ENCODE assay signal across 18 cellular contexts in the genomic region with DNA sequence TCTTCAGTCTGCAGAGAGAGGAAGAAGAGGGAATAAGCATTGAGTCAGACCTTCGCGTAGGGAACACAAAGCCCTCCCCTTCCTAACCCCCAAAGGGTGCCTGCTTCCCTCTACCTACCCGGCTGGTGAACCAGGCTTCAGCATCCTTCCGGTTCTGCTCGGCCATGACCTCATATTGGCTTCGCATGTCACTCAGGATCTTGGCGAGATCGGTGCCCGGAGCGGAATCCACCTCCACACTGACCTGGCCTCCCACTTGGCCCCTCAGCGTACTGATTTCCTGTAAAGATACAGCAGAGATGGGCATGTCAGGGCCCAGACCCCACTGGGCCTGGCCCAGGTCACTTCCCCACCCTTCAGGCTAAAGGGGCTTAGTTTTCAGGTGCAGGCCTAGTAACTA. TPM values are rescaled to one million over a fixed set of nuclear protein-coding genes. Genes with fewer than 3 reads are reported as not detected.
DNase-seq lines count a peak whose midpoint lies in the region; ATAC-seq, FAIRE-seq and TF ChIP-seq lines count a peak whose summit lies in the region.
"Had no signal": no experiment of that assay in that cellular context is flagged by ENCODE, and none has a peak within 500 bp of the region (broad histone marks: within the 10 kb centered on the region; RNA-seq: fewer than 3 reads in every experiment).

No MANE protein-coding gene starts in this region.

- dilution Hi-C loops in mammary epithelial cell (cut with HindIII; ENCODE audit: low sequenced_read_pairs): no loop called here

- H3K4me3 Mint-ChIP-seq in WTC11 (no peak overlapping the region), type B pancreatic cell (peak overlapping the region; percentile 89), CD14-positive monocyte (no peak overlapping the region)

- TF ChIP-seq POLR2A in breast epithelium (IDR thresholded peaks at IDR 0.05) (no peak), H54 (IDR thresholded peaks at IDR 0.05; ENCODE audit: low read depth, low read length) (no peak)

- H4K20me1 ChIP-seq in mammary epithelial cell (ENCODE audit: insufficient read depth, low read length): no peaks in the 10 kb centered on the region

- peaks cover 3 to 15% of the 10 kb centered on the region in 2 donors for H3K27me3 ChIP-seq in breast epithelium
- H3K27me3 ChIP-seq in mammary epithelial cell (ENCODE audit: insufficient read depth, low read length): no peaks in the 10 kb centered on the region
- H3K27me3 ChIP-seq in kidney epithelial cell (ENCODE audit: control insufficient read depth, insufficient read depth, low read length): no peaks in the 10 kb centered on the region

- peaks cover 0 to 6% of the 10 kb centered on the region in 2 donors for H3K4me1 ChIP-seq in breast epithelium
- peaks cover 42% of the 10 kb centered on the region for H3K4me1 ChIP-seq in mammary epithelial cell (ENCODE audit: insufficient read depth, low read length)

- no peak overlapping the region for H2AFZ ChIP-seq in mammary epithelial cell (ENCODE audit: low read depth, low read length)

- no peaks in the 10 kb centered on the region for H3K79me2 ChIP-seq in mammary epithelial cell (ENCODE audit: insufficient read depth, low read length)

- H3K36me3 Mint-ChIP-seq in WTC11 (peaks cover 26% of the 10 kb centered on the region), type B pancreatic cell (peaks cover 21% of the 10 kb centered on the region), CD14-positive monocyte (peaks cover 2 to 3% of the 10 kb centered on the region in 2 donors)

- peak overlapping the region; percentile 77 to 89 for H3K27ac ChIP-seq in breast epithelium
- H3K27ac ChIP-seq in mammary epithelial cell (ENCODE audit: insufficient read depth, low read depth, low read length): no peak overlapping the region

- H3K27ac Mint-ChIP-seq in WTC11 (peak overlapping the region; percentile 57; the same call in 1 of the 2 replicates), type B pancreatic cell (peak overlapping the region; percentile 99), CD14-positive monocyte (no peak overlapping the region)

- no TSS peak for BruUV-seq in mammary epithelial cell (replicated peaks; lab: Mats Ljungman, UMichigan)

- no peak overlapping the region for H3K9ac ChIP-seq in mammary epithelial cell (ENCODE audit: insufficient read depth, low read length)

- H3K4me2 ChIP-seq in mammary epithelial cell (ENCODE audit: insufficient read depth, low read depth, low read length): no peak overlapping the region

- no peaks in the 10 kb centered on the region for H3K9me3 ChIP-seq in breast epithelium
- no peaks in the 10 kb centered on the region for H3K9me3 ChIP-seq in mammary epithelial cell (replicated peaks; ENCODE audit: insufficient read depth, low read length)

- in situ Hi-C loops in mammary epithelial cell (cut with MboI; ENCODE audit: low sequenced_read_pairs in 2 of 2): no loop called here

- H3K4me1 Mint-ChIP-seq in WTC11 (peaks cover 37% of the 10 kb centered on the region), type B pancreatic cell (ENCODE audit: unreplicated experiment) (peaks cover 29% of the 10 kb centered on the region), CD14-positive monocyte (peaks cover 19% of the 10 kb centered on the region)

- H3K36me3 ChIP-seq in breast epithelium (no peaks in the 10 kb centered on the region), mammary epithelial cell (ENCODE audit: insufficient read depth, low read length) (no peaks in the 10 kb centered on the region), kidney epithelial cell (ENCODE audit: control insufficient read depth, insufficient read depth, low read length) (peaks cover 7% of the 10 kb centered on the region)

- FAIRE-seq in H54 (lab: Jason Lieb, UNC): no peak
- FAIRE-seq: A204.1, G401.6, GM12891 had no signal

- H3K4me3 ChIP-seq in breast epithelium (peak overlapping the region in 2 of 3 donors; percentile 57 to 69), mammary epithelial cell (replicated peaks in 1 of 3; ENCODE audit: insufficient read depth in 1 of 3, low read depth in 2 of 3, low read length in 3 of 3) (no peak overlapping the region), kidney epithelial cell (ENCODE audit: low read depth, low read length) (peak overlapping the region; percentile 29)

- H3K27me3 Mint-ChIP-seq in WTC11 (ENCODE audit: low read depth): peaks cover 3% of the 10 kb centered on the region; the same call in 1 of the 2 replicates
- H3K27me3 Mint-ChIP-seq in type B pancreatic cell: peaks cover 37% of the 10 kb centered on the region
- peaks cover 41 to 54% (median 46%) of the 10 kb centered on the region in 3 donors for H3K27me3 Mint-ChIP-seq in CD14-positive monocyte (ENCODE audit: low read depth in 3 of 3)

- DNase-seq in breast epithelium (ENCODE audit: low spot score in 2 of 2) (no peak), mammary epithelial cell (no peak), WTC11 (ENCODE audit: low spot score) (no peak), kidney epithelial cell (ENCODE audit: low read depth) (no peak), type B pancreatic cell (ENCODE audit: extremely low spot score, unreplicated experiment) (no peak), CD14-positive monocyte (ENCODE audit: low spot score) (no peak), H54 (ENCODE audit: insufficient read length, low spot score) (no peak)
- DNase-seq: C1 segment of cervical spinal cord, NCI-H1048, NCI-H187, NCI-H446 treated with DMSO at 0.1 percent for 48 hours, NCI-H748 treated with DMSO at 0.1 percent for 48 hours, SIG-M5 had no signal

- WGBS in mammary epithelial cell (ENCODE audit: low coverage, missing lambda C conversion rate): 71% methylated on average over 5 of the region's 11 CpGs

- H3K9me3 Mint-ChIP-seq in WTC11 (no peaks in the 10 kb centered on the region), type B pancreatic cell (no peaks in the 10 kb centered on the region), CD14-positive monocyte (peaks cover 0 to 14% (median 5%) of the 10 kb centered on the region in 7 donors)

- no peak for ATAC-seq in WTC11
- no peak for ATAC-seq in HG03108 (IDR thresholded peaks at IDR 0.05; ENCODE audit: unreplicated experiment)

- CTCF ChIA-PET in mammary epithelial cell (lab: Charles Lee; ENCODE audit: low non-redundant PET) (no interaction called here), WTC11 (lab: Charles Lee) (interaction anchor here (7.5 kb wide), 1 partner anchor 25 kb away, joined by 125 read pairs; no protein-coding TSS in a partner anchor)

- intact Hi-C loops in breast epithelium (cut with DNase I; ENCODE audit: low total_unique reads) (no loop called here), mammary epithelial cell (cut with micrococcal nuclease) (no loop called here), CD14-positive monocyte (cut with micrococcal nuclease) (no loop called here)

- POLR2A ChIA-PET in WTC11 (lab: Charles Lee): no interaction called here

- TF ChIP-seq CTCF in breast epithelium (IDR thresholded peaks at IDR 0.05) (no peak), mammary epithelial cell (conservative IDR thresholded peaks at IDR 0.05 in 1 of 2, IDR thresholded peaks at IDR 0.05 in 1 of 2; ENCODE audit: extremely low read depth in 1 of 2, insufficient read depth in 1 of 2, low read depth in 1 of 2, low read length in 2 of 2) (no peak), WTC11 (IDR thresholded peaks at IDR 0.05) (no peak), kidney epithelial cell (IDR thresholded peaks at IDR 0.05; ENCODE audit: insufficient read depth, low read length, poor library complexity, severe bottlenecking) (no peak), type B pancreatic cell (conservative IDR thresholded peaks at IDR 0.05) (no peak), CD14-positive monocyte (IDR thresholded peaks at IDR 0.05) (no peak)

TF ChIP-seq in WTC11, 78 proteins besides CTCF, POLR2A, EP300 and RAD21 (continues in another document):
- TF ChIP-seq MXD4 (CRISPR knock-in tag; IDR thresholded peaks at IDR 0.05; ENCODE audit: borderline replicate concordance): no peak

RNA-seq across cellular contexts. Expression of gene KRT19, which starts 3.8 kb away (rescaled TPM):
- total RNA-seq in breast epithelium: 1,000 to 10,000 TPM in 1 of 3 donors, 100 to 1,000 TPM in 1, 1 to 10 TPM in 1; 6.7 to 1,011 (median 375) TPM
- 10 to 100 TPM in 1 of 2 donors, not detected in 1; 29.3 TPM for total RNA-seq in mammary epithelial cell
- 1.7 TPM for polyA plus RNA-seq in mammary epithelial cell
- polyA minus RNA-seq in mammary epithelial cell: not detected
- 110 to 130 TPM (median 124 TPM) in 3 replicates for total RNA-seq in WTC11 (2021)
- total RNA-seq in kidney epithelial cell: 851 and 925 TPM in 2 replicates
- 750 and 2,036 TPM in 2 replicates for total RNA-seq in type B pancreatic cell (ENCODE audit: low replicate concordance)
- polyA plus RNA-seq in CD14-positive monocyte: not detected

RNA-seq across cellular contexts. Expression of gene KRT15, which starts 5.6 kb away (rescaled TPM):
- total RNA-seq in breast epithelium (1,000 to 10,000 TPM in 1 of 3 donors, 100 to 1,000 TPM in 1, under 1 TPM in 1; 0.80 to 2,244 (median 331) TPM), mammary epithelial cell (1,000 to 10,000 TPM in 1 of 2 donors, 100 to 1,000 TPM in 1; 302 to 1,980 TPM), WTC11 (2021) (0.34 to 0.55 TPM (median 0.37 TPM) in 3 replicates), kidney epithelial cell (1.3 and 1.6 TPM in 2 replicates), type B pancreatic cell (ENCODE audit: low replicate concordance) (208 and 840 TPM in 2 replicates)
- polyA plus RNA-seq in mammary epithelial cell (2,083 TPM), CD14-positive monocyte (not detected)
- polyA minus RNA-seq in mammary epithelial cell: 1,726 TPM

RNA-seq across cellular contexts. Expression of gene KRT13, which starts 18.8 kb away (rescaled TPM):
- 1 to 10 TPM in 1 of 3 donors, not detected in 2; 1.6 TPM for total RNA-seq in breast epithelium
- total RNA-seq in mammary epithelial cell: 1 to 10 TPM in 1 of 2 donors, under 1 TPM in 1; 0.17 to 1.4 TPM
- polyA plus RNA-seq in mammary epithelial cell: 1.2 TPM
- not detected for polyA minus RNA-seq in mammary epithelial cell
- not detected in 3 replicates for total RNA-seq in WTC11 (2021)
- 0.96 TPM in 1 of 2 replicates, not detected in the other for total RNA-seq in kidney epithelial cell
- 869 and 1,618 TPM in 2 replicates for total RNA-seq in type B pancreatic cell (ENCODE audit: low replicate concordance)
- polyA plus RNA-seq in CD14-positive monocyte: not detected
- total RNA-seq: HT1080 had no signal

RNA-seq across cellular contexts. Expression of gene KRT36, which starts 34.6 kb away (rescaled TPM):
- not detected for total RNA-seq in breast epithelium
- not detected for total RNA-seq in mammary epithelial cell
- not detected for polyA plus RNA-seq in mammary epithelial cell
- not detected for polyA minus RNA-seq in mammary epithelial cell
- not detected in 3 replicates for total RNA-seq in WTC11 (2021)
- not detected in 2 replicates for total RNA-seq in kidney epithelial cell
- 0.17 and 0.83 TPM in 2 replicates for total RNA-seq in type B pancreatic cell (ENCODE audit: low replicate concordance)
- under 1 TPM; 0.24 to 0.87 TPM for polyA plus RNA-seq in CD14-positive monocyte
- total RNA-seq: HT1080 had no signal

RNA-seq across cellular contexts. Expression of gene KRT35, which starts 43.3 kb away (rescaled TPM):
- total RNA-seq in breast epithelium (not detected), mammary epithelial cell (not detected), WTC11 (2021) (not detected in 3 replicates), kidney epithelial cell (not detected in 2 replicates), type B pancreatic cell (ENCODE audit: low replicate concordance) (not detected in 2 replicates)
- polyA plus RNA-seq in mammary epithelial cell (not detected), CD14-positive monocyte (not detected)
- polyA minus RNA-seq in mammary epithelial cell: not detected
- total RNA-seq: HT1080 had no signal

Comparison
In these comparisons a context has a peak if more than half of its experiments do, and no peak if none do; other contexts are left out.
1. H3K4me3 ChIP-seq: peak in breast epithelium (2 of 3) and kidney epithelial cell (single experiment); none in mammary epithelial cell (0 of 3).
2. H3K27ac Mint-ChIP-seq: peak in WTC11 (single experiment) and type B pancreatic cell (single experiment); none in CD14-positive monocyte (0 of 7).
3. RNA of gene KRT13, which starts 18.8 kb away (total RNA-seq): 869 to 1,618 TPM in type B pancreatic cell; 0.17 to 1.4 TPM in mammary epithelial cell, 1.6 TPM in breast epithelium, not detected in WTC11 and 0.96 TPM in kidney epithelial cell; every median in the first group is over 100 times any median in the second.